ENCODE assay signal across 2 cellular contexts in the genomic region with DNA sequence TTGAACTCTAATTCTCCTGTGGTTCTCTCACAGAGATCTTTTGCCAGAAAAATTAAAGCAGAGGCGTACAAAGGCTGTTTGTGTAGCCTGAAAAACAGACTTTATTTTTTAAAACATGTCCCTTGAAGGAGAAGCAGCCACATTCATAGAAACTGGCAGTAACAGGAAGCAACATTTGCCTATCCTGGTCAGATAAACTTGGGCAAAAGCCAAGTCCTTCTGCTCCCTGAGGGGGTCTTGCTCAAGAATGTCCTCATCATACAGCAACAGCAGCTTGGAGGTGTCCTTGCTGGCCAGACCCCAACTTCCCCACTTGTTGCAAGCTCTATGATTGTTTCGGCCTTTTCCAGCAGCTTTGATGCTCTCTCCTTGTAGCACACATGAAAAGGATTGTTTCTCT.
TF ChIP-seq lines count a peak whose summit lies in the region.

No MANE protein-coding gene starts in this region.

TF ChIP-seq in SK-N-SH, 30 proteins besides CTCF, POLR2A, EP300 and RAD21 (continued from another document):
- TF ChIP-seq IRF3 (IDR thresholded peaks at IDR 0.05; ENCODE audit: low read depth, low read length) (no peak), ZBTB33 (IDR thresholded peaks at IDR 0.05; ENCODE audit: borderline replicate concordance, low read depth) (no peak), EZH2phosphoT487 (IDR thresholded peaks at IDR 0.05; ENCODE audit: borderline replicate concordance, low read depth) (no peak), ELF1 (IDR thresholded peaks at IDR 0.05) (no peak)
- TF ChIP-seq, protein P1, sequence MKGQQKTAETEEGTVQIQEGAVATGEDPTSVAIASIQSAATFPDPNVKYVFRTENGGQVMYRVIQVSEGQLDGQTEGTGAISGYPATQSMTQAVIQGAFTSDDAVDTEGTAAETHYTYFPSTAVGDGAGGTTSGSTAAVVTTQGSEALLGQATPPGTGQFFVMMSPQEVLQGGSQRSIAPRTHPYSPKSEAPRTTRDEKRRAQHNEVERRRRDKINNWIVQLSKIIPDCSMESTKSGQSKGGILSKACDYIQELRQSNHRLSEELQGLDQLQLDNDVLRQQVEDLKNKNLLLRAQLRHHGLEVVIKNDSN (IDR thresholded peaks at IDR 0.05; ENCODE audit: borderline replicate concordance, low read depth): no peak
- TF ChIP-seq, protein P2, sequence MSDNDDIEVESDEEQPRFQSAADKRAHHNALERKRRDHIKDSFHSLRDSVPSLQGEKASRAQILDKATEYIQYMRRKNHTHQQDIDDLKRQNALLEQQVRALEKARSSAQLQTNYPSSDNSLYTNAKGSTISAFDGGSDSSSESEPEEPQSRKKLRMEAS (IDR thresholded peaks at IDR 0.05; ENCODE audit: low read depth): no peak
TF ChIP-seq in SK-N-SH: peak in this region for 0.

TF ChIP-seq in SK-N-SH treated with all-trans-retinoic acid at 6 μM for 48 hours, 23 proteins besides CTCF, POLR2A, EP300 and RAD21 (continued from another document):
- TF ChIP-seq, protein P3, sequence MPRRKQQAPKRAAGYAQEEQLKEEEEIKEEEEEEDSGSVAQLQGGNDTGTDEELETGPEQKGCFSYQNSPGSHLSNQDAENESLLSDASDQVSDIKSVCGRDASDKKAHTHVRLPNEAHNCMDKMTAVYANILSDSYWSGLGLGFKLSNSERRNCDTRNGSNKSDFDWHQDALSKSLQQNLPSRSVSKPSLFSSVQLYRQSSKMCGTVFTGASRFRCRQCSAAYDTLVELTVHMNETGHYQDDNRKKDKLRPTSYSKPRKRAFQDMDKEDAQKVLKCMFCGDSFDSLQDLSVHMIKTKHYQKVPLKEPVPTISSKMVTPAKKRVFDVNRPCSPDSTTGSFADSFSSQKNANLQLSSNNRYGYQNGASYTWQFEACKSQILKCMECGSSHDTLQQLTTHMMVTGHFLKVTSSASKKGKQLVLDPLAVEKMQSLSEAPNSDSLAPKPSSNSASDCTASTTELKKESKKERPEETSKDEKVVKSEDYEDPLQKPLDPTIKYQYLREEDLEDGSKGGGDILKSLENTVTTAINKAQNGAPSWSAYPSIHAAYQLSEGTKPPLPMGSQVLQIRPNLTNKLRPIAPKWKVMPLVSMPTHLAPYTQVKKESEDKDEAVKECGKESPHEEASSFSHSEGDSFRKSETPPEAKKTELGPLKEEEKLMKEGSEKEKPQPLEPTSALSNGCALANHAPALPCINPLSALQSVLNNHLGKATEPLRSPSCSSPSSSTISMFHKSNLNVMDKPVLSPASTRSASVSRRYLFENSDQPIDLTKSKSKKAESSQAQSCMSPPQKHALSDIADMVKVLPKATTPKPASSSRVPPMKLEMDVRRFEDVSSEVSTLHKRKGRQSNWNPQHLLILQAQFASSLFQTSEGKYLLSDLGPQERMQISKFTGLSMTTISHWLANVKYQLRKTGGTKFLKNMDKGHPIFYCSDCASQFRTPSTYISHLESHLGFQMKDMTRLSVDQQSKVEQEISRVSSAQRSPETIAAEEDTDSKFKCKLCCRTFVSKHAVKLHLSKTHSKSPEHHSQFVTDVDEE (CRISPR knock-in tag; IDR thresholded peaks at IDR 0.05): no peak
- no peak for TF ChIP-seq ZC3H10 (CRISPR knock-in tag; IDR thresholded peaks at IDR 0.05)
- no peak for TF ChIP-seq OSR1 (CRISPR knock-in tag; IDR thresholded peaks at IDR 0.05)
- no peak for TF ChIP-seq SNAI2 (CRISPR knock-in tag; IDR thresholded peaks at IDR 0.05)
- TF ChIP-seq BACH2 (CRISPR knock-in tag; IDR thresholded peaks at IDR 0.05; ENCODE audit: borderline replicate concordance): no peak
- no peak for TF ChIP-seq TCF4 (CRISPR knock-in tag; IDR thresholded peaks at IDR 0.05; ENCODE audit: borderline replicate concordance)
- TF ChIP-seq, protein P4, sequence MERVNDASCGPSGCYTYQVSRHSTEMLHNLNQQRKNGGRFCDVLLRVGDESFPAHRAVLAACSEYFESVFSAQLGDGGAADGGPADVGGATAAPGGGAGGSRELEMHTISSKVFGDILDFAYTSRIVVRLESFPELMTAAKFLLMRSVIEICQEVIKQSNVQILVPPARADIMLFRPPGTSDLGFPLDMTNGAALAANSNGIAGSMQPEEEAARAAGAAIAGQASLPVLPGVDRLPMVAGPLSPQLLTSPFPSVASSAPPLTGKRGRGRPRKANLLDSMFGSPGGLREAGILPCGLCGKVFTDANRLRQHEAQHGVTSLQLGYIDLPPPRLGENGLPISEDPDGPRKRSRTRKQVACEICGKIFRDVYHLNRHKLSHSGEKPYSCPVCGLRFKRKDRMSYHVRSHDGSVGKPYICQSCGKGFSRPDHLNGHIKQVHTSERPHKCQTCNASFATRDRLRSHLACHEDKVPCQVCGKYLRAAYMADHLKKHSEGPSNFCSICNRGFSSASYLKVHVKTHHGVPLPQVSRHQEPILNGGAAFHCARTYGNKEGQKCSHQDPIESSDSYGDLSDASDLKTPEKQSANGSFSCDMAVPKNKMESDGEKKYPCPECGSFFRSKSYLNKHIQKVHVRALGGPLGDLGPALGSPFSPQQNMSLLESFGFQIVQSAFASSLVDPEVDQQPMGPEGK (CRISPR knock-in tag; IDR thresholded peaks at IDR 0.05; ENCODE audit: borderline replicate concordance): no peak
- TF ChIP-seq RARB (CRISPR knock-in tag; IDR thresholded peaks at IDR 0.05): no peak
- TF ChIP-seq ZNF70 (CRISPR knock-in tag; IDR thresholded peaks at IDR 0.05): no peak
- no peak for TF ChIP-seq ZFP3 (CRISPR knock-in tag; IDR thresholded peaks at IDR 0.05)
- TF ChIP-seq, protein P5, sequence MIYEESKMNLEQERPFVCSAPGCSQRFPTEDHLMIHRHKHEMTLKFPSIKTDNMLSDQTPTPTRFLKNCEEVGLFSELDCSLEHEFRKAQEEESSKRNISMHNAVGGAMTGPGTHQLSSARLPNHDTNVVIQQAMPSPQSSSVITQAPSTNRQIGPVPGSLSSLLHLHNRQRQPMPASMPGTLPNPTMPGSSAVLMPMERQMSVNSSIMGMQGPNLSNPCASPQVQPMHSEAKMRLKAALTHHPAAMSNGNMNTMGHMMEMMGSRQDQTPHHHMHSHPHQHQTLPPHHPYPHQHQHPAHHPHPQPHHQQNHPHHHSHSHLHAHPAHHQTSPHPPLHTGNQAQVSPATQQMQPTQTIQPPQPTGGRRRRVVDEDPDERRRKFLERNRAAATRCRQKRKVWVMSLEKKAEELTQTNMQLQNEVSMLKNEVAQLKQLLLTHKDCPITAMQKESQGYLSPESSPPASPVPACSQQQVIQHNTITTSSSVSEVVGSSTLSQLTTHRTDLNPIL (CRISPR knock-in tag; IDR thresholded peaks at IDR 0.05; ENCODE audit: low read depth): no peak
- TF ChIP-seq ZNF565 (CRISPR knock-in tag; conservative IDR thresholded peaks at IDR 0.05; ENCODE audit: low read depth): no peak
TF ChIP-seq in SK-N-SH treated with all-trans-retinoic acid at 6 μM for 48 hours: peak in this region for 0.
